9 cellular contexts compared by ENCODE assay signal in genomic region chr3:12787346-12787745, GRCh38. TPM values are rescaled to one million over a fixed set of nuclear protein-coding genes. Genes with fewer than 3 reads are reported as not detected.
A peak's percentile ranks its signal among the peaks of the same experiment; 100 is the strongest.
DNase-seq lines count a peak whose midpoint lies in the region; ATAC-seq and TF ChIP-seq lines count a peak whose summit lies in the region.
"Not testable (repeated sequence)": the region's sequence is repeated elsewhere in the genome, so short reads cannot be mapped to it uniquely, and the experiment has no call there.
"Had no signal": no experiment of that assay in that cellular context is flagged by ENCODE, and none has a peak within 500 bp of the region (broad histone marks: within the 10 kb centered on the region; RNA-seq: fewer than 3 reads in every experiment).

No MANE protein-coding gene starts in this region.

- CTCF ChIA-PET in AG04450 (lab: Charles Lee) = interaction anchor here (0.8 to 2.4 kb wide), 11 partner anchors 9 to 152 kb away, joined by 3 to 18 read pairs (median 6); partner anchors contain the start of gene CAND2
- CTCF ChIA-PET in activated naive CD4-positive, alpha-beta T cell treated with anti-CD3 and anti-CD28 coated beads, Interleukin-2, amount 10 ng/mL, durations not matched to agents 7 days and 5 days (lab: Charles Lee) = interaction anchor here (0.6 to 3.3 kb wide), 12 partner anchors 8 to 197 kb away, joined by 3 to 28 read pairs (median 4); partner anchors contain the start of gene RPL32

- peak; percentile 53 for TF ChIP-seq CTCF in AG04450 (IDR thresholded peaks at IDR 0.05; ENCODE audit: low read depth, low read length)
- TF ChIP-seq CTCF in fibroblast of the aortic adventitia (IDR thresholded peaks at IDR 0.05; ENCODE audit: insufficient read depth, low read length) = peak; percentile 50

- not testable (repeated sequence) for H3F3A ChIP-seq in GM23248 (ENCODE audit: insufficient read depth)

- H4K20me1 ChIP-seq in GM23248 (ENCODE audit: insufficient read depth) = not testable (repeated sequence)

- not testable (repeated sequence) for H3K27me3 ChIP-seq in AG04450 (ENCODE audit: control insufficient read depth, insufficient read depth, low read length); GM23248 (replicated peaks; ENCODE audit: insufficient read depth)

- 31 to 32% methylated on average over 9 of the region's 9 CpGs for WGBS in GM23248 (ENCODE audit: low coverage in 1 of 2, low lambda C conversion rate in 2 of 2, missing lambda C conversion rate in 2 of 2), 2 experiments

- not testable (repeated sequence) for H3K4me3 Mint-ChIP-seq in activated naive CD4-positive, alpha-beta T cell treated with anti-CD3 and anti-CD28 coated beads, Interleukin-2, amount 10 ng/mL, durations not matched to agents 7 days and 5 days; naive B cell

- H3K4me2 ChIP-seq in GM23248 (ENCODE audit: unreplicated experiment) = not testable (repeated sequence)

- DNase-seq in AG04450 (ENCODE audit: low read depth, low spot score) = not testable (repeated sequence)
- DNase-seq in GM23248 (peak; percentile 30), NCI-H510A treated with DMSO at 0.1 percent for 48 hours (lab: John Stamatoyannopoulos, UW) (peak; percentile 7), fibroblast of the aortic adventitia (ENCODE audit: low read depth) (peak; percentile 33), naive B cell (peak; percentile 36)
- peak; percentile 68 for DNase-seq in activated CD4-positive, CD25-positive, alpha-beta regulatory T cell treated with anti-CD3 and anti-CD28 coated beads, Interleukin-2, amount 50 U/mL, for 72 hours
- peak; percentile 67 for DNase-seq in activated naive CD4-positive, alpha-beta T cell treated with anti-CD3 and anti-CD28 coated beads, Interleukin-2, amount 10 ng/mL, durations not matched to agents 7 days and 5 days
- DNase-seq in stimulated activated CD4-positive, alpha-beta T cell treated with anti-CD3 and anti-CD28 coated beads, TNF-alpha, amount 100 ng/mL, for 24 hours (ENCODE audit: low read depth in 3 of 3) = peak in 2 of 3 experiments; percentile 40 to 64

- H3K9me3 Mint-ChIP-seq in activated naive CD4-positive, alpha-beta T cell treated with anti-CD3 and anti-CD28 coated beads, Interleukin-2, amount 10 ng/mL, durations not matched to agents 7 days and 5 days; naive B cell: not testable (repeated sequence)

- peaks cover 38% of the 10 kb centered on the region for H3K27me3 Mint-ChIP-seq in activated naive CD4-positive, alpha-beta T cell treated with anti-CD3 and anti-CD28 coated beads, Interleukin-2, amount 10 ng/mL, durations not matched to agents 7 days and 5 days
- H3K27me3 Mint-ChIP-seq in naive B cell = peaks cover 15 to 38% (median 22%) of the 10 kb centered on the region in 3 donors

- not testable (repeated sequence) for H3K4me1 ChIP-seq in GM23248 (ENCODE audit: insufficient read depth)

- ATAC-seq in naive B cell (ENCODE audit: low read depth in 2 of 2) = not testable (repeated sequence)

- H3K4me3 ChIP-seq in AG04450 (ENCODE audit: low read depth, low read length); GM23248; fibroblast of the aortic adventitia (ENCODE audit: low read depth, low read length): not testable (repeated sequence)

- not testable (repeated sequence) for H2AFZ ChIP-seq in GM23248

- H3K4me1 Mint-ChIP-seq in activated naive CD4-positive, alpha-beta T cell treated with anti-CD3 and anti-CD28 coated beads, Interleukin-2, amount 10 ng/mL, durations not matched to agents 7 days and 5 days; naive B cell: not testable (repeated sequence)

- POLR2A ChIA-PET in AG04450 (lab: Yijun Ruan, JAX) = interaction anchor here (1.2 kb wide), 1 partner anchor 9 kb away, joined by 3 read pairs; the partner anchor contains the start of gene CAND2

- not testable (repeated sequence) for H3K27ac ChIP-seq in AG04450 (ENCODE audit: low read depth, low read length); GM23248

- H3K36me3 ChIP-seq in GM23248 (ENCODE audit: low read depth) = not testable (repeated sequence)

- not testable (repeated sequence) for H3K79me2 ChIP-seq in GM23248 (ENCODE audit: insufficient read depth)

- H3K9me3 ChIP-seq in AG04450 (ENCODE audit: control insufficient read depth, insufficient read depth, low read length); GM23248 (ENCODE audit: low read depth): not testable (repeated sequence)

- not testable (repeated sequence) for H3K36me3 Mint-ChIP-seq in activated naive CD4-positive, alpha-beta T cell treated with anti-CD3 and anti-CD28 coated beads, Interleukin-2, amount 10 ng/mL, durations not matched to agents 7 days and 5 days; naive B cell

- in situ Hi-C loops in GM23248 (cut with MboI) = not testable (repeated sequence)

- H3K9me2 ChIP-seq in GM23248 (ENCODE audit: insufficient read depth) = not testable (repeated sequence)

- H3K9ac ChIP-seq in GM23248 = not testable (repeated sequence)

- H3K27ac Mint-ChIP-seq in activated naive CD4-positive, alpha-beta T cell treated with anti-CD3 and anti-CD28 coated beads, Interleukin-2, amount 10 ng/mL, durations not matched to agents 7 days and 5 days; naive B cell: not testable (repeated sequence)

RNA-seq across cellular contexts. Expression of gene CAND2, which starts 9.1 kb away (rescaled TPM):
- polyA plus RNA-seq in AG04450 (2011; rRNA removed) (5.8 and 7.3 TPM in 2 replicates), GM23248 (2016; fragmentation: Nextera tagmentation; extraction: Ambion mirVana) (0.16 and 0.53 TPM in 2 replicates), naive B cell (ENCODE audit: low read depth in 6 of 6) (under 1 TPM in 5 of 6 donors, not detected in 1; 0.12 to 0.61 (median 0.49) TPM)
- 13.7 and 14.7 TPM in 2 replicates for polyA minus RNA-seq in AG04450 (2011; rRNA and poly(A)+ RNA removed)
- total RNA-seq in GM23248 (2014; rRNA removed; shearing (Covaris generic)) = 0.38 and 0.43 TPM in 2 replicates
- 6.1 and 11.4 TPM in 2 replicates for total RNA-seq in fibroblast of the aortic adventitia (ENCODE audit: low replicate concordance)

RNA-seq across cellular contexts. Expression of gene TMEM40, which starts 28.3 kb away (rescaled TPM):
- 0.41 and 0.47 TPM in 2 replicates for polyA plus RNA-seq in AG04450 (2011; rRNA removed)
- 1.1 TPM in 1 of 2 replicates, not detected in the other for polyA minus RNA-seq in AG04450 (2011; rRNA and poly(A)+ RNA removed)
- total RNA-seq in GM23248 (2014; rRNA removed; shearing (Covaris generic)) = not detected in 2 replicates
- polyA plus RNA-seq in GM23248 (2016; fragmentation: Nextera tagmentation; extraction: Ambion mirVana) = not detected in 2 replicates
- total RNA-seq in fibroblast of the aortic adventitia (ENCODE audit: low replicate concordance) = not detected in 2 replicates
- 1 to 10 TPM in 4 of 6 donors, under 1 TPM in 1, not detected in 1; 0.92 to 2.7 (median 2.2) TPM for polyA plus RNA-seq in naive B cell (ENCODE audit: low read depth in 6 of 6)
- total RNA-seq: pancreas had no signal

RNA-seq across cellular contexts. Expression of gene RPL32, which starts 54.0 kb away (rescaled TPM):
- polyA plus RNA-seq in AG04450 (2011; rRNA removed) (3,211 and 3,269 TPM in 2 replicates), GM23248 (2016; fragmentation: Nextera tagmentation; extraction: Ambion mirVana) (923 and 947 TPM in 2 replicates), naive B cell (ENCODE audit: low read depth in 6 of 6) (1,000 to 10,000 TPM; 1,322 to 3,271 (median 2,987) TPM)
- 911 and 957 TPM in 2 replicates for polyA minus RNA-seq in AG04450 (2011; rRNA and poly(A)+ RNA removed)
- total RNA-seq in GM23248 (2014; rRNA removed; shearing (Covaris generic)) = 426 and 1,611 TPM in 2 replicates
- total RNA-seq in fibroblast of the aortic adventitia (ENCODE audit: low replicate concordance) = 213 and 1,353 TPM in 2 replicates
